ENCODE assay signal across 19 cellular contexts in genomic region chr2:11310212-11310611, GRCh38. TPM values are rescaled to one million over a fixed set of nuclear protein-coding genes. Genes with fewer than 3 reads are reported as not detected.
A peak's percentile ranks its signal among the peaks of the same experiment; 100 is the strongest.
DNase-seq lines count a peak whose midpoint lies in the region; ATAC-seq, FAIRE-seq and TF ChIP-seq lines count a peak whose summit lies in the region.
"Had no signal": no experiment of that assay in that cellular context is flagged by ENCODE, and none has a peak within 500 bp of the region (broad histone marks: within the 10 kb centered on the region; RNA-seq: fewer than 3 reads in every experiment).

No MANE protein-coding gene starts in this region.

- in situ Hi-C loops in GM23248 (cut with MboI) = no loop called here

- DNase-seq in GM23248 (peak; percentile 29), amniotic epithelial cell (ENCODE audit: low read depth) (peak; percentile 50), fibroblast of pulmonary artery (ENCODE audit: low read depth) (peak; percentile 37), osteoblast (ENCODE audit: insufficient read length, low spot score, missing footprints) (no peak), pancreas (no peak), iPS-NIHi7 (ENCODE audit: extremely low spot score) (no peak), colonic mucosa (no peak)
- DNase-seq: COR-L47, GF-D8, HFFc6, Kasumi-1, NCI-H1105 treated with DMSO at 0.1 percent for 48 hours, NCI-H1694 treated with DMSO at 0.1 percent for 48 hours, NCI-H446, NCI-H69, PC-9 had no signal

- 51 to 52% methylated on average over 5 of the region's 5 CpGs for WGBS in GM23248 (ENCODE audit: low coverage in 1 of 2, low lambda C conversion rate in 2 of 2, missing lambda C conversion rate in 2 of 2), 2 experiments
- 19 to 22% methylated on average over 5 of the region's 5 CpGs for WGBS in pancreas, 2 donors

- no peaks in the 10 kb centered on the region for H3K9me2 ChIP-seq in GM23248 (ENCODE audit: insufficient read depth)

- TF ChIP-seq CTCF in fibroblast of pulmonary artery (IDR thresholded peaks at IDR 0.05; ENCODE audit: low read length, missing control alignments) (no peak), osteoblast (IDR thresholded peaks at IDR 0.05; ENCODE audit: extremely low read depth, low read depth, low read length) (no peak), pancreas (IDR thresholded peaks at IDR 0.05) (no peak), colonic mucosa (IDR thresholded peaks at IDR 0.05) (no peak)

- H3K4me3 ChIP-seq in GM23248 (no peak overlapping the region), fibroblast of pulmonary artery (replicated peaks; ENCODE audit: low read depth, low read length) (no peak overlapping the region), osteoblast (ENCODE audit: insufficient read depth, low read length) (no peak overlapping the region), pancreas (no peak overlapping the region), colonic mucosa (no peak overlapping the region)
- H3K4me3 ChIP-seq: PC-9 had no signal

- peaks cover 12% of the 10 kb centered on the region; the same call in 1 of the 2 replicates for H4K20me1 ChIP-seq in GM23248 (ENCODE audit: insufficient read depth)
- H4K20me1 ChIP-seq in osteoblast (ENCODE audit: insufficient read depth, low read length) = peaks cover 54% of the 10 kb centered on the region

- H3F3A ChIP-seq in GM23248 (ENCODE audit: insufficient read depth) = peaks cover 17% of the 10 kb centered on the region

- H3K9me3 ChIP-seq in GM23248 (ENCODE audit: low read depth) (no peaks in the 10 kb centered on the region), osteoblast (ENCODE audit: low read depth, low read length) (no peaks in the 10 kb centered on the region), pancreas (no peaks in the 10 kb centered on the region), colonic mucosa (no peaks in the 10 kb centered on the region)

- H3K36me3 ChIP-seq in GM23248 (ENCODE audit: low read depth) (no peaks in the 10 kb centered on the region), osteoblast (ENCODE audit: insufficient read depth, low read length) (no peaks in the 10 kb centered on the region), pancreas (no peaks in the 10 kb centered on the region), colonic mucosa (no peaks in the 10 kb centered on the region)

- H3K27ac ChIP-seq in GM23248 (no peak overlapping the region), osteoblast (ENCODE audit: low read depth, low read length) (peak overlapping the region; percentile 7), pancreas (no peak overlapping the region), colonic mucosa (no peak overlapping the region)
- H3K27ac ChIP-seq: PC-9 had no signal

- H3K9ac ChIP-seq in GM23248 = no peak overlapping the region
- no peak overlapping the region for H3K9ac ChIP-seq in colonic mucosa (ENCODE audit: low read depth in 2 of 2, low read length in 2 of 2)

- ATAC-seq in pancreas = no peak
- ATAC-seq in GM18909 (IDR thresholded peaks at IDR 0.05; ENCODE audit: poor library complexity, unreplicated experiment) = no peak

- H3K4me1 ChIP-seq in GM23248 (ENCODE audit: insufficient read depth) = peaks cover 38% of the 10 kb centered on the region
- peaks cover 15% of the 10 kb centered on the region for H3K4me1 ChIP-seq in osteoblast (ENCODE audit: insufficient read depth, low read length)
- H3K4me1 ChIP-seq in pancreas = peaks cover 6 to 27% (median 18%) of the 10 kb centered on the region in 3 donors
- no peaks in the 10 kb centered on the region for H3K4me1 ChIP-seq in colonic mucosa

- H3K27me3 ChIP-seq in GM23248 (replicated peaks; ENCODE audit: insufficient read depth) (no peaks in the 10 kb centered on the region), osteoblast (ENCODE audit: insufficient read depth, low read length) (no peaks in the 10 kb centered on the region), pancreas (no peaks in the 10 kb centered on the region), colonic mucosa (no peaks in the 10 kb centered on the region)

- intact Hi-C loops in pancreas (cut with DNase I) (no loop called here), colonic mucosa (cut with DNase I) (no loop called here)

- H3K79me2 ChIP-seq in GM23248 (ENCODE audit: insufficient read depth) = peaks cover 94% of the 10 kb centered on the region
- peaks cover 91% of the 10 kb centered on the region for H3K79me2 ChIP-seq in osteoblast (ENCODE audit: insufficient read depth, low read length)

- H3K4me2 ChIP-seq in GM23248 (ENCODE audit: unreplicated experiment) (no peak overlapping the region), osteoblast (ENCODE audit: insufficient read depth, low read length) (no peak overlapping the region)
- H3K4me2 ChIP-seq: PC-9 had no signal

- no peak for FAIRE-seq in pancreas (lab: Jason Lieb, UNC)
- FAIRE-seq: GM12891, GM18507 had no signal

- H2AFZ ChIP-seq in GM23248 (no peak overlapping the region), osteoblast (ENCODE audit: low read length) (no peak overlapping the region)
- H2AFZ ChIP-seq: PC-9 had no signal

RNA-seq across cellular contexts. Expression of gene ROCK2, which starts 34.2 kb away (rescaled TPM):
- total RNA-seq in GM23248 (2014; rRNA removed; shearing (Covaris generic)) = 38.3 and 40.0 TPM in 2 replicates
- 12.3 and 19.9 TPM in 2 replicates for polyA plus RNA-seq in GM23248 (2016; fragmentation: Nextera tagmentation; extraction: Ambion mirVana)
- 55.1 and 59.7 TPM in 2 replicates for total RNA-seq in osteoblast
- total RNA-seq in pancreas = 10 to 100 TPM; 11.0 to 21.5 (median 14.0) TPM
- 1 to 10 TPM; 3.5 to 6.3 TPM for polyA plus RNA-seq in pancreas
- 10 to 100 TPM; 62.7 to 80.9 TPM for total RNA-seq in colonic mucosa

Comparison
In these comparisons a context has a peak if more than half of its experiments do, and no peak if none do; other contexts are left out.
1. DNase-seq: peak in GM23248 (single experiment), amniotic epithelial cell (single experiment) and fibroblast of pulmonary artery (single experiment); none in osteoblast (single experiment), pancreas (0 of 6), iPS-NIHi7 (single experiment) and colonic mucosa (single experiment).